Comparison of ENCODE assay signal across 16 cellular contexts in genomic region chr12:105092336-105092735, GRCh38. TPM values are rescaled to one million over a fixed set of nuclear protein-coding genes. Genes with fewer than 3 reads are reported as not detected.
DNase-seq lines count a peak whose midpoint lies in the region; ATAC-seq and TF ChIP-seq lines count a peak whose summit lies in the region.
"Had no signal": no experiment of that assay in that cellular context is flagged by ENCODE, and none has a peak within 500 bp of the region (broad histone marks: within the 10 kb centered on the region; RNA-seq: fewer than 3 reads in every experiment).

No MANE protein-coding gene starts in this region.

- no peak for TF ChIP-seq EP300 in suprapubic skin (IDR thresholded peaks at IDR 0.05)

- ATAC-seq in WTC11 (peak; percentile 93), HG02852 (IDR thresholded peaks at IDR 0.05; ENCODE audit: unreplicated experiment) (no peak)
- ATAC-seq: activated CD4-positive, CD25-positive, alpha-beta regulatory T cell treated with anti-CD3 and anti-CD28 coated beads, Interleukin-2, amount 50 U/mL, for 24 hours; left ventricle myocardium superior; stimulated activated naive CD8-positive, alpha-beta T cell treated with anti-CD3 and anti-CD28 coated beads, Interleukin-15, amount 100 ng/mL, for 72 hours had no signal

- H3K27ac ChIP-seq in iPS-18a (ENCODE audit: low read length) (peak overlapping the region; percentile 95), suprapubic skin (no peak overlapping the region)
- H3K27ac ChIP-seq: KMS-11, SK-N-MC had no signal

- H3K4me1 Mint-ChIP-seq in WTC11, result peaks cover 35% of the 10 kb centered on the region
- peaks cover 15% of the 10 kb centered on the region for H3K4me1 Mint-ChIP-seq in HFFc6 (ENCODE audit: low read depth)
- H3K4me1 Mint-ChIP-seq: stimulated activated naive CD8-positive, alpha-beta T cell treated with anti-CD3 and anti-CD28 coated beads, Interleukin-15, amount 100 ng/mL, for 72 hours had no signal

- H3K4me3 ChIP-seq in iPS-18a (ENCODE audit: low read length), result peak overlapping the region; percentile 54
- peak overlapping the region; percentile 26 for H3K4me3 ChIP-seq in suprapubic skin
- H3K4me3 ChIP-seq: HAP-1, SK-N-MC had no signal

- H3K27me3 Mint-ChIP-seq in WTC11 (ENCODE audit: low read depth) (peaks cover 2% of the 10 kb centered on the region; the same call in 1 of the 2 replicates), HFFc6 (ENCODE audit: insufficient read depth) (peaks cover 14% of the 10 kb centered on the region)

- POLR2A ChIA-PET in WTC11 (lab: Charles Lee), result interaction anchor here (1.1 to 2.3 kb wide), 4 partner anchors 9 to 17 kb away, joined by 4 to 14 read pairs (median 10); partner anchors contain the start of genes ALDH1L2 and WASHC4

- peak; percentile 46 for DNase-seq in NCI-H2029 treated with DMSO at 0.1 percent for 48 hours (lab: John Stamatoyannopoulos, UW)
- peak; percentile 75 for DNase-seq in WTC11 (ENCODE audit: low spot score)
- DNase-seq in suprapubic skin (ENCODE audit: low spot score in 2 of 2), result no peak
- no peak for DNase-seq in activated CD4-positive, alpha-beta T cell treated with anti-CD3 and anti-CD28 coated beads for 4 hours
- DNase-seq in HFFc6, result no peak
- no peak for DNase-seq in SHP77 treated with DMSO at 0.1 percent for 48 hours (lab: John Stamatoyannopoulos, UW)
- DNase-seq: activated T-cell treated with anti-CD3 and anti-CD28 coated beads, Interleukin-2, amount 50 U/mL, for 24 hours; left ventricle myocardium superior; NCI-H524 treated with DMSO at 0.1 percent for 48 hours; stimulated activated naive CD8-positive, alpha-beta T cell treated with anti-CD3 and anti-CD28 coated beads, Interleukin-15, amount 100 ng/mL, for 72 hours had no signal

- H3K9me3 Mint-ChIP-seq in WTC11, result peaks cover 35% of the 10 kb centered on the region
- H3K9me3 Mint-ChIP-seq in HFFc6, result peaks cover 21% of the 10 kb centered on the region

- H3K9me3 ChIP-seq in iPS-18a (ENCODE audit: control insufficient read depth, low read depth, low read length) (peaks cover 11% of the 10 kb centered on the region), suprapubic skin (peaks cover 4% of the 10 kb centered on the region)
- H3K9me3 ChIP-seq: HAP-1 had no signal

- peak overlapping the region; percentile 53 for H3K9ac ChIP-seq in iPS-18a (ENCODE audit: low read length)
- H3K9ac ChIP-seq: KMS-11 had no signal

- H3K4me1 ChIP-seq in iPS-18a (ENCODE audit: control insufficient read depth, low read depth, low read length) (peaks cover 33% of the 10 kb centered on the region), suprapubic skin (no peaks in the 10 kb centered on the region)

- WGBS in suprapubic skin, result 46% methylated on average over 13 of the region's 13 CpGs

- H3K27me3 ChIP-seq in iPS-18a (ENCODE audit: control insufficient read depth, insufficient read depth, low read length) (no peaks in the 10 kb centered on the region), suprapubic skin (no peaks in the 10 kb centered on the region)

- TF ChIP-seq POLR2A in suprapubic skin (IDR thresholded peaks at IDR 0.05), result no peak

- CTCF ChIA-PET in WTC11 (lab: Charles Lee), result interaction anchor here (1.1 to 1.3 kb wide), 3 partner anchors 9 to 134 kb away, joined by 3 to 4 read pairs (median 3); partner anchors contain the start of gene SLC41A2

- H3K27ac Mint-ChIP-seq in WTC11 (peak overlapping the region; percentile 100), HFFc6 (no peak overlapping the region)
- H3K27ac Mint-ChIP-seq: activated T-cell treated with anti-CD3 and anti-CD28 coated beads, Interleukin-2, amount 50 U/mL, for 24 hours; stimulated activated naive CD8-positive, alpha-beta T cell treated with anti-CD3 and anti-CD28 coated beads, Interleukin-15, amount 100 ng/mL, for 72 hours had no signal

- peak overlapping the region; percentile 58 for H3K4me3 Mint-ChIP-seq in WTC11
- H3K4me3 Mint-ChIP-seq in HFFc6, result no peak overlapping the region
- H3K4me3 Mint-ChIP-seq: activated T-cell treated with anti-CD3 and anti-CD28 coated beads, Interleukin-2, amount 50 U/mL, for 24 hours; stimulated activated naive CD8-positive, alpha-beta T cell treated with anti-CD3 and anti-CD28 coated beads, Interleukin-15, amount 100 ng/mL, for 72 hours had no signal

- H3K36me3 Mint-ChIP-seq in WTC11 (peaks cover 34% of the 10 kb centered on the region), HFFc6 (ENCODE audit: low read depth) (peaks cover 13% of the 10 kb centered on the region; the same call in 1 of the 2 replicates)

- TF ChIP-seq CTCF in WTC11 (IDR thresholded peaks at IDR 0.05) (no peak), suprapubic skin (IDR thresholded peaks at IDR 0.05) (no peak), HFFc6 (IDR thresholded peaks at IDR 0.05) (no peak)

- H3K36me3 ChIP-seq in iPS-18a (ENCODE audit: control insufficient read depth, low read depth, low read length) (no peaks in the 10 kb centered on the region), suprapubic skin (no peaks in the 10 kb centered on the region)
- H3K36me3 ChIP-seq: HAP-1 had no signal

TF ChIP-seq in WTC11, 78 proteins besides CTCF, POLR2A, EP300 and RAD21:
- no peak for TF ChIP-seq MXD4 (CRISPR knock-in tag; IDR thresholded peaks at IDR 0.05; ENCODE audit: borderline replicate concordance)
- TF ChIP-seq ZNF416 (CRISPR knock-in tag; IDR thresholded peaks at IDR 0.05), result no peak
- peak; percentile 14; the same call in 1 of the 2 replicates for TF ChIP-seq MAX (CRISPR knock-in tag; IDR thresholded peaks at IDR 0.05)
- TF ChIP-seq HMGA2 (CRISPR knock-in tag; IDR thresholded peaks at IDR 0.05), result no peak

RNA-seq across cellular contexts. Expression of gene ALDH1L2, which starts 8.1 kb away (rescaled TPM):
- total RNA-seq in WTC11 (2021) (3.5 to 7.7 TPM (median 5.5 TPM) in 3 replicates), suprapubic skin (1 to 10 TPM; 1.3 to 7.6 (median 3.9) TPM)
- total RNA-seq in HFFc6 (2021; fragmentation: NEBNext Ultra II Directional; extraction: Animal tissue kit (Norgen Biotek cat#: 25700)), result 10 to 100 TPM; 36.9 to 50.8 (median 41.6) TPM

RNA-seq across cellular contexts. Expression of gene WASHC4, which starts 15.2 kb away (rescaled TPM):
- 40.4 to 43.4 TPM (median 42.9 TPM) in 3 replicates for total RNA-seq in WTC11 (2021)
- 10 to 100 TPM; 24.9 to 66.5 (median 30.4) TPM for total RNA-seq in suprapubic skin
- 10 to 100 TPM; 41.6 to 47.3 (median 44.1) TPM for total RNA-seq in HFFc6 (2021; fragmentation: NEBNext Ultra II Directional; extraction: Animal tissue kit (Norgen Biotek cat#: 25700))

Comparison
In these comparisons a context has a peak if more than half of its experiments do, and no peak if none do; other contexts are left out.
1. DNase-seq: peak in NCI-H2029 treated with DMSO at 0.1 percent for 48 hours (single experiment) and WTC11 (single experiment); none in suprapubic skin (0 of 2), activated CD4-positive, alpha-beta T cell treated with anti-CD3 and anti-CD28 coated beads for 4 hours (0 of 2), HFFc6 (single experiment) and SHP77 treated with DMSO at 0.1 percent for 48 hours (single experiment).